12 cellular contexts compared by ENCODE assay signal in the genomic region with DNA sequence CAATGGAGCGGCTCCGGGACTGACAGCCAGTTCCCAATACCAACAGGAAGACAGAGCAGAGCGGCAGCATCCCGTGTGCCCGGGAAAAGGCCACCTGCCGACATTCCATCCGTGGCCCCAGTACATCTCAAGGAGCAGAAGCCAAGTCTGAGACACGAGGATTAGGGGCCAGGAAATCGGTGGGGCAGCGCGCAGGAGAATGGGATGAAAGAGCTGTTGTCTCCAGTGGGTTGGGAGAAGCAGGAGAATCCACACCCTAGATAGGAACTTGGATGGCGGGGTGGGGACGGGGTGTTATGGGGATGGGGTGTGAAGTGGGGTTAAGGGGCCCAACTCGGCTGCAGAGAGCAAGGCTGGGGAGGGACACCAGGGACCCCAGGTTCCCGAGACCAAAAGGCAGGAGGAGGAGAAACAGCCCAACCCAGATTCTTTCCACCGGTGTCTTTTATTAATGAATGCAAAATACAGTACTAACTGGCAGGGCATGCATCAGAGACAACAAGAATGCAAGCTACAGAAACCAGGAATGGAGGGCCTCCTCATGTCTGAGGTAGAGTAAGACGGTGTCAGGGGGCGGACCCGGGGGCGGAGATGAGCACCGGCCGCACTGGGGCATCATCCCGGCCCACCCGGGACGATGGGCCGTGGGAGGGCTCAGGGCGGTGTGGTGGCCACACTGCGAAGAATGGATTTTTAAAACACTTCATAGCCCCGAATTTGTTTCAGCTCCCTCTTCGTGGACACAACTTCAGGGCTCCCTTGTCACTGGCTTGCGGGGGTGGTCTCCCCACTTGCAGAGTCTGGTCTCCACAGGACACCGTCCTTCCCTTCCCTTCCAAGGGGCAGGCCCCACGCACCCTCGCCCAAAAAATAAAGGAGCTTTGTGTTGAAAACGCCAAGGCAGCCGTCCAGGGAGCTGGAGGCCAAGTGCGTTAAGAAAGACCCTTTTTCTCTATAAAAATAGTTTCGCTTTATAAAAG. TPM values are rescaled to one million over a fixed set of nuclear protein-coding genes. Genes with fewer than 3 reads are reported as not detected.
A peak's percentile ranks its signal among the peaks of the same experiment; 100 is the strongest.
DNase-seq lines count a peak whose midpoint lies in the region; ATAC-seq and TF ChIP-seq lines count a peak whose summit lies in the region.
"Had no signal": no experiment of that assay in that cellular context is flagged by ENCODE, and none has a peak within 500 bp of the region (broad histone marks: within the 10 kb centered on the region; RNA-seq: fewer than 3 reads in every experiment).

No MANE protein-coding gene starts in this region.

- TF ChIP-seq CTCF in brain (conservative IDR thresholded peaks at IDR 0.05), result no peak
- TF ChIP-seq CTCF in stomach (IDR thresholded peaks at IDR 0.05), result no peak

- H3K9me3 ChIP-seq in right cardiac atrium (ENCODE audit: control insufficient read depth, low read length) (no peaks in the 10 kb centered on the region), stomach (no peaks in the 10 kb centered on the region)
- H3K9me3 ChIP-seq: neutrophil had no signal

- H3K4me1 Mint-ChIP-seq in brain, result peaks cover 36% of the 10 kb centered on the region

- H3K4me1 ChIP-seq in right cardiac atrium (ENCODE audit: control insufficient read depth, insufficient read depth, low read length), result no peaks in the 10 kb centered on the region
- peaks cover 0 to 15% (median 13%) of the 10 kb centered on the region in 4 donors for H3K4me1 ChIP-seq in stomach

- H3K36me3 ChIP-seq in stomach, result no peaks in the 10 kb centered on the region

- ATAC-seq in right cardiac atrium (no peak), HG03175 (IDR thresholded peaks at IDR 0.05; ENCODE audit: unreplicated experiment) (no peak)

- TF ChIP-seq POLR2A in stomach (IDR thresholded peaks at IDR 0.05), result no peak

- intact Hi-C loops in right cardiac atrium (cut with DNase I) (no loop called here), stomach (cut with DNase I; ENCODE audit: low total_unique reads) (no loop called here)

- no peak overlapping the region for H3K4me3 ChIP-seq in right cardiac atrium (ENCODE audit: low read length)
- H3K4me3 ChIP-seq in stomach, result no peak overlapping the region
- H3K4me3 ChIP-seq: PC-9 had no signal

- no peak for TF ChIP-seq EP300 in stomach (IDR thresholded peaks at IDR 0.05)

- H3K27ac Mint-ChIP-seq in brain, result peak overlapping the region in 4 of 5 experiments; percentile 41 to 75 (median 63)
- H3K27ac Mint-ChIP-seq: activated T-helper 2 cell treated with anti-CD3 and anti-CD28 coated beads, Interferon-gamma antibody, Interleukin-2, Interleukin-4, amounts not matched to agents 10 μg/mL and 5 μg/mL and 100 μg/mL, durations not matched to agents 14 hours and 24 hours and 36 hours; stimulated activated naive CD8-positive, alpha-beta T cell treated with anti-CD3 and anti-CD28 coated beads, Interleukin-15, Interleukin-2, amounts not matched to agents 100 ng/mL and 50 ng/mL, for 24 hours had no signal

- H3K27ac ChIP-seq in right cardiac atrium (ENCODE audit: low read length) (no peak overlapping the region), stomach (no peak overlapping the region)
- H3K27ac ChIP-seq: neutrophil, PC-9 had no signal

- peak; percentile 3 for DNase-seq in activated CD4-positive, CD25-positive, alpha-beta regulatory T cell treated with anti-CD3 and anti-CD28 coated beads, Interleukin-2, amount 50 U/mL, for 72 hours
- DNase-seq in activated CD4-positive, CD25-positive, alpha-beta regulatory T cell (lab: John Stamatoyannopoulos, UW), result no peak
- peak in 2 of 3 donors; percentile 19 to 29 for DNase-seq in right cardiac atrium
- DNase-seq in stomach, result peak; percentile 22
- no peak for DNase-seq in activated CD4-positive, alpha-beta T cell treated with anti-CD3 and anti-CD28 coated beads for 4 hours
- no peak for DNase-seq in middle frontal gyrus (ENCODE audit: extremely low spot score, low spot score)
- DNase-seq: PC-9 had no signal

- H3K27me3 ChIP-seq in right cardiac atrium (ENCODE audit: control insufficient read depth, insufficient read depth), result no peaks in the 10 kb centered on the region
- H3K27me3 ChIP-seq in stomach, result no peaks in the 10 kb centered on the region
- H3K27me3 ChIP-seq: neutrophil had no signal

- no peaks in the 10 kb centered on the region for H3K36me3 Mint-ChIP-seq in brain

- 82% methylated on average over 38 of the region's 38 CpGs for WGBS in right cardiac atrium
- WGBS in stomach, 5 donors, result 88 to 91% (median 90%) methylated on average over 38 of the region's 38 CpGs

- no peak overlapping the region for H3K4me3 Mint-ChIP-seq in brain
- H3K4me3 Mint-ChIP-seq: stimulated activated naive CD8-positive, alpha-beta T cell treated with anti-CD3 and anti-CD28 coated beads, Interleukin-15, Interleukin-2, amounts not matched to agents 100 ng/mL and 50 ng/mL, for 24 hours had no signal

- H3K9me3 Mint-ChIP-seq in brain, result peaks cover 0 to 2% (median 0%) of the 10 kb centered on the region in 5 experiments
- H3K9me3 Mint-ChIP-seq: activated T-helper 2 cell treated with anti-CD3 and anti-CD28 coated beads, Interferon-gamma antibody, Interleukin-2, Interleukin-4, amounts not matched to agents 10 μg/mL and 5 μg/mL and 100 μg/mL, durations not matched to agents 14 hours and 24 hours and 36 hours; stimulated activated naive CD8-positive, alpha-beta T cell treated with anti-CD3 and anti-CD28 coated beads, Interleukin-15, Interleukin-2, amounts not matched to agents 100 ng/mL and 50 ng/mL, for 24 hours had no signal

- no peaks in the 10 kb centered on the region for H3K27me3 Mint-ChIP-seq in brain
- H3K27me3 Mint-ChIP-seq: stimulated activated naive CD8-positive, alpha-beta T cell treated with anti-CD3 and anti-CD28 coated beads, Interleukin-15, Interleukin-2, amounts not matched to agents 100 ng/mL and 50 ng/mL, for 24 hours had no signal

RNA-seq across cellular contexts. Expression of a gene that starts 50.2 kb away (rescaled TPM):
- 19.3 TPM for polyA plus RNA-seq in brain (ENCODE audit: insufficient read depth, low read depth, low replicate concordance)
- total RNA-seq in right cardiac atrium, result 1 to 10 TPM; 1.4 to 2.7 (median 2.0) TPM
- polyA plus RNA-seq in right cardiac atrium, result 1.4 TPM
- total RNA-seq in stomach, result 1 to 10 TPM in 1 of 5 donors, not detected in 4; 1.1 TPM
- polyA plus RNA-seq in stomach, result under 1 TPM; 0.31 to 0.92 (median 0.75) TPM
- total RNA-seq: PC-9 had no signal

Comparison
In these comparisons a context has a peak if more than half of its experiments do, and no peak if none do; other contexts are left out.
1. DNase-seq: peak in activated CD4-positive, CD25-positive, alpha-beta regulatory T cell treated with anti-CD3 and anti-CD28 coated beads, Interleukin-2, amount 50 U/mL, for 72 hours (single experiment), right cardiac atrium (2 of 3) and stomach (single experiment); none in activated CD4-positive, CD25-positive, alpha-beta regulatory T cell (0 of 4), activated CD4-positive, alpha-beta T cell treated with anti-CD3 and anti-CD28 coated beads for 4 hours (0 of 2) and middle frontal gyrus (single experiment).